20 cellular contexts compared by ENCODE assay signal in genomic region chr7:120180221-120180620, GRCh38.
"Had no signal": no experiment of that assay in that cellular context is flagged by ENCODE, and none has a peak within 500 bp of the region (broad histone marks: within the 10 kb centered on the region; RNA-seq: fewer than 3 reads in every experiment).

No MANE protein-coding gene starts in this region.

- H3K27ac ChIP-seq: left lung, pancreas, tibial nerve, uterus had no signal

- ATAC-seq: activated CD8-positive, alpha-beta T cell treated with anti-CD3 and anti-CD28 coated beads, Interleukin-2, amount 10 ng/mL, durations not matched to agents 7 days and 5 days; activated naive CD4-positive, alpha-beta T cell treated with anti-CD3 and anti-CD28 coated beads, Interleukin-2, amount 50 U/mL, for 72 hours; left lung; mucosa of descending colon; naive thymus-derived CD8-positive, alpha-beta T cell; pancreas; stimulated activated effector memory CD8-positive, alpha-beta T cell treated with anti-CD3 and anti-CD28 coated beads, Interleukin-12 subunit alpha, Interleukin-12 subunit beta, amount 100 ng/mL, for 72 hours had no signal

- H3K36me3 ChIP-seq: left lung, pancreas, tibial nerve, uterus had no signal

- H3K27me3 ChIP-seq: left lung, pancreas, tibial nerve, uterus had no signal

- H3K9me3 ChIP-seq: left lung, mucosa of descending colon, pancreas, tibial nerve, uterus had no signal

- DNase-seq: activated B cell treated with CpG ODN at 0.5 μM for 24 hours; activated CD4-positive, alpha-beta T cell treated with anti-CD3 and anti-CD28 coated beads for 48 hours; activated CD8-positive, alpha-beta memory T cell treated with anti-CD3 and anti-CD28 coated beads, Interleukin-2, amount 50 U/mL, for 4 hours; activated CD8-positive, alpha-beta T cell treated with anti-CD3 and anti-CD28 coated beads, Interleukin-2, amount 10 ng/mL, durations not matched to agents 7 days and 5 days; activated gamma-delta T cell; activated T-cell treated with anti-CD3 and anti-CD28 coated beads, Interleukin-2, amount 50 U/mL, for 48 hours; amniotic stem cell; central memory CD4-positive, alpha-beta T cell; cortex of kidney; effector CD8-positive, alpha-beta T cell; hippocampal formation; kidney; left lung; mucosa of descending colon; naive thymus-derived CD8-positive, alpha-beta T cell; pancreas; uterus had no signal

- H3K4me1 ChIP-seq: left lung, pancreas, tibial nerve, uterus had no signal

- H3K4me3 ChIP-seq: left lung, mucosa of descending colon, pancreas, tibial nerve, uterus had no signal
